1 cellular context compared by ENCODE assay signal in genomic region chr6:111105578-111105977, GRCh38.
TF ChIP-seq lines count a peak whose summit lies in the region.

No MANE protein-coding gene starts in this region.

TF ChIP-seq in HepG2, 621 proteins besides CTCF, POLR2A, EP300 and RAD21 (continued from another document):
- TF ChIP-seq SKIL (CRISPR knock-in tag; IDR thresholded peaks at IDR 0.05; ENCODE audit: borderline replicate concordance) (peak; percentile 89), ARNTL (CRISPR knock-in tag; IDR thresholded peaks at IDR 0.05) (peak; percentile 79), ZFP41 (CRISPR knock-in tag; IDR thresholded peaks at IDR 0.05; ENCODE audit: borderline replicate concordance) (no peak), ZNF761 (CRISPR knock-in tag; conservative IDR thresholded peaks at IDR 0.05) (0 out of 2 replicates have a peak, but pooled peaks have one; percentile 50), GPN1 (CRISPR knock-in tag; IDR thresholded peaks at IDR 0.05; ENCODE audit: borderline replicate concordance) (no peak), GMEB1 (CRISPR knock-in tag; IDR thresholded peaks at IDR 0.05; ENCODE audit: borderline replicate concordance) (no peak; the same call in 1 of the 2 replicates), ZNF224 (CRISPR knock-in tag; IDR thresholded peaks at IDR 0.05) (no peak), GFI1 (CRISPR knock-in tag; IDR thresholded peaks at IDR 0.05; ENCODE audit: borderline replicate concordance) (peak; percentile 75), SMAD3 (CRISPR knock-in tag; IDR thresholded peaks at IDR 0.05) (peak; percentile 87; the same call in 1 of the 2 replicates), KLF6 (CRISPR knock-in tag; IDR thresholded peaks at IDR 0.05) (0 out of 2 replicates have a peak, but pooled peaks have one; percentile 55), ZNF230 (CRISPR knock-in tag; IDR thresholded peaks at IDR 0.05) (no peak), ZNF121 (CRISPR knock-in tag; IDR thresholded peaks at IDR 0.05) (peak; percentile 41; the same call in 1 of the 2 replicates), DR1 (CRISPR knock-in tag; IDR thresholded peaks at IDR 0.05) (no peak), HIC2 (CRISPR knock-in tag; IDR thresholded peaks at IDR 0.05; ENCODE audit: low read depth) (no peak), ZNF354B (CRISPR knock-in tag; IDR thresholded peaks at IDR 0.05) (no peak), TRAFD1 (CRISPR knock-in tag; IDR thresholded peaks at IDR 0.05; ENCODE audit: borderline replicate concordance) (no peak), ZNF564 (CRISPR knock-in tag; IDR thresholded peaks at IDR 0.05) (no peak), ZMAT3 (CRISPR knock-in tag; conservative IDR thresholded peaks at IDR 0.05) (no peak), SNRNP70 (IDR thresholded peaks at IDR 0.05; ENCODE audit: low read depth, low read length) (no peak), ZBTB46 (CRISPR knock-in tag; IDR thresholded peaks at IDR 0.05; ENCODE audit: borderline replicate concordance) (no peak), BRF2 (CRISPR knock-in tag; IDR thresholded peaks at IDR 0.05) (no peak), ZNF274 (CRISPR knock-in tag; IDR thresholded peaks at IDR 0.05) (no peak), ATF2 (CRISPR knock-in tag; IDR thresholded peaks at IDR 0.05) (peak; percentile 84), HNF1B (CRISPR knock-in tag; IDR thresholded peaks at IDR 0.05) (peak; percentile 71), ZSCAN29 (CRISPR knock-in tag; conservative IDR thresholded peaks at IDR 0.05) (0 out of 2 replicates have a peak, but pooled peaks have one; percentile 70), ZNF33B (CRISPR knock-in tag; IDR thresholded peaks at IDR 0.05) (no peak), ZNF24 (IDR thresholded peaks at IDR 0.05) (no peak), ZNF580 (CRISPR knock-in tag; IDR thresholded peaks at IDR 0.05; ENCODE audit: borderline replicate concordance, low read depth) (peak; percentile 90; the same call in 1 of the 2 replicates)
